Comparison of ENCODE assay signal across 23 cellular contexts in the genomic region with DNA sequence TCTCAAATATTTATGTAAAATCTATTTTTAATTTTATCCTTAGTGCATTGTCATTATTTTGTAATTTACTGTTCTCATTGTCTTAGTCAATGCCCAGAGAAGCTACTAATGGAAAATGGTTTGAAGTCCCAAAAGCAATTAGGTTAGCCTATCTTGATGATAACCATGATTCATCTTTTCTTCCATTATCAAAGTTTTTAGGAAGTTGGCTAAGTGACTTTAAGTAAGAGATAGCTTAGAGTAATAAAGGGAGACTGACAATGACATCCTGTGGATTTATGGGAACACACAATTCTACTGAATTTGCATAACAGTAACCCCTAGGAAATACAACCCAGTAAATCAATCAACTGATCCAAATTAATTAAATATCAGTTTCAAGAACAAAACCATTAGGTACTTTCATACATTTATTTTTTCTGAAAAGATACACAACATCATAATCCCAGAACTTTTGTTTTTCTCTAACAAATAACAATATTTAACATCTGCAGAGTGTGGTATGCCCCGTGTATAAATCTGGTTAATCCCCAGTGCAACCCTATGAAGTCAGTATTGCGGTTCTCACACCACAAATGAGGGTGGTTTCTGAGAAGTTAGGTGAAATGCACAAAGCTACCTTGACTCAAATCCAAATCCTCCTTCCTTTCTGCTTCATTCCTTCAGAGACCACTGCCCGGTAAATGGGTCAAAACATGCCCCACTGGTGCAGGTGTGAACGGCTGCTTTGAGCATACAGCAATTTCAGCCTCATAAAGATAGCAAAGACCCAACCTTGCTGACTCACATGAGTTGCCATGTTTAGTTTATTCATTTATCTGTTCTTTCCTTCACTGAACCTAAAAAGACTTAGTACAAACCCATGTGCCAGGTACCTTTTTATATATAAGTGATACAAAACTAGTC.
"Had no signal": no experiment of that assay in that cellular context is flagged by ENCODE, and none has a peak within 500 bp of the region (broad histone marks: within the 10 kb centered on the region; RNA-seq: fewer than 3 reads in every experiment).

No MANE protein-coding gene starts in this region.

- DNase-seq: activated CD4-positive, CD25-positive, alpha-beta regulatory T cell treated with anti-CD3 and anti-CD28 coated beads, Interleukin-2, amount 50 U/mL, for 72 hours; activated naive CD4-positive, alpha-beta T cell; adrenal gland; brain microvascular endothelial cell; central memory CD4-positive, alpha-beta T cell; dorsolateral prefrontal cortex; effector memory CD8-positive, alpha-beta T cell; hypothalamus; nephron progenitor cell; pancreas; psoas muscle; stimulated activated CD4-positive, alpha-beta T cell treated with anti-CD3 and anti-CD28 coated beads, Interleukin-4, amount 100 ng/mL, for 24 hours; SW 1271; T-helper 17 cell had no signal

- H3K27me3 ChIP-seq: adrenal gland, ascending aorta, brain microvascular endothelial cell, dorsolateral prefrontal cortex, esophagus muscularis mucosa, pancreas, right atrium auricular region, suprapubic skin, tibial nerve had no signal

- H3K27me3 Mint-ChIP-seq: activated naive CD8-positive, alpha-beta T cell; stimulated activated naive CD8-positive, alpha-beta T cell treated with anti-CD3 and anti-CD28 coated beads, Interleukin-15, Interleukin-2, amounts not matched to agents 100 ng/mL and 50 ng/mL, for 24 hours; T-helper 17 cell had no signal

- H3K4me3 ChIP-seq: adrenal gland, ascending aorta, dorsolateral prefrontal cortex, esophagus muscularis mucosa, pancreas, psoas muscle, right atrium auricular region, suprapubic skin, tibial nerve had no signal

- H3K27ac ChIP-seq: adrenal gland, ascending aorta, brain microvascular endothelial cell, dorsolateral prefrontal cortex, esophagus muscularis mucosa, pancreas, psoas muscle, right atrium auricular region, suprapubic skin, tibial nerve, VCaP had no signal

- H3K36me3 ChIP-seq: adrenal gland, ascending aorta, brain microvascular endothelial cell, esophagus muscularis mucosa, pancreas, right atrium auricular region, suprapubic skin, tibial nerve had no signal

- H3K4me1 Mint-ChIP-seq: T-helper 17 cell had no signal

- H3K27ac Mint-ChIP-seq: activated naive CD8-positive, alpha-beta T cell; activated T-helper 2 cell treated with anti-CD3 and anti-CD28 coated beads, Interferon-gamma antibody, Interleukin-2, Interleukin-4, amounts not matched to agents 10 μg/mL and 5 μg/mL and 100 μg/mL, durations not matched to agents 14 hours and 24 hours and 36 hours; effector memory CD8-positive, alpha-beta T cell; nephron progenitor cell; stimulated activated naive CD8-positive, alpha-beta T cell treated with anti-CD3 and anti-CD28 coated beads, Interleukin-15, Interleukin-2, amounts not matched to agents 100 ng/mL and 50 ng/mL, for 24 hours; T-helper 17 cell had no signal

- H3K4me1 ChIP-seq: adrenal gland, ascending aorta, esophagus muscularis mucosa, pancreas, psoas muscle, right atrium auricular region, suprapubic skin, tibial nerve had no signal

- ATAC-seq: effector memory CD8-positive, alpha-beta T cell; pancreas; psoas muscle; T-helper 17 cell had no signal

- H3K4me3 Mint-ChIP-seq: activated naive CD8-positive, alpha-beta T cell; effector memory CD8-positive, alpha-beta T cell; nephron progenitor cell; stimulated activated naive CD8-positive, alpha-beta T cell treated with anti-CD3 and anti-CD28 coated beads, Interleukin-15, Interleukin-2, amounts not matched to agents 100 ng/mL and 50 ng/mL, for 24 hours; T-helper 17 cell had no signal

- H3K9me3 ChIP-seq: adrenal gland, ascending aorta, esophagus muscularis mucosa, pancreas, psoas muscle, suprapubic skin had no signal
